Comparison of ENCODE assay signal across 33 cellular contexts in genomic region chr6:154758125-154758524, GRCh38. TPM values are rescaled to one million over a fixed set of nuclear protein-coding genes. Genes with fewer than 3 reads are reported as not detected.
A peak's percentile ranks its signal among the peaks of the same experiment; 100 is the strongest.
DNase-seq lines count a peak whose midpoint lies in the region; ATAC-seq and TF ChIP-seq lines count a peak whose summit lies in the region.
"Had no signal": no experiment of that assay in that cellular context is flagged by ENCODE, and none has a peak within 500 bp of the region (broad histone marks: within the 10 kb centered on the region; RNA-seq: fewer than 3 reads in every experiment).

No MANE protein-coding gene starts in this region.

- no peak overlapping the region for H3K4me3 ChIP-seq in gastrocnemius medialis
- H3K4me3 ChIP-seq: adrenal gland, gastroesophageal sphincter, HAP-1, pancreas, Peyer's patch, right atrium auricular region, spleen, suprapubic skin had no signal

- TF ChIP-seq CTCF in brain (conservative IDR thresholded peaks at IDR 0.05) (no peak), foreskin keratinocyte (conservative IDR thresholded peaks at IDR 0.05) (no peak), gastrocnemius medialis (IDR thresholded peaks at IDR 0.05 in 4 of 5, conservative IDR thresholded peaks at IDR 0.05 in 1 of 5) (no peak)

- H3K4me1 Mint-ChIP-seq in activated CD4-positive, alpha-beta T cell treated with anti-CD3 and anti-CD28 coated beads for 36 hours = peaks cover 58% of the 10 kb centered on the region
- H3K4me1 Mint-ChIP-seq in brain = peaks cover 53% of the 10 kb centered on the region

- H3K4me1 ChIP-seq in foreskin keratinocyte = peaks cover 29% of the 10 kb centered on the region
- H3K4me1 ChIP-seq in gastrocnemius medialis = peaks cover 37 to 48% of the 10 kb centered on the region in 2 donors

- ATAC-seq in activated CD4-positive, alpha-beta T cell treated with anti-CD3 and anti-CD28 coated beads for 36 hours = no peak
- ATAC-seq in foreskin keratinocyte (peak; percentile 75), gastrocnemius medialis (no peak), HG03442 (IDR thresholded peaks at IDR 0.05; ENCODE audit: unreplicated experiment) (no peak)
- ATAC-seq: activated T-cell treated with anti-CD3 and anti-CD28 coated beads, Interleukin-2, amount 50 U/mL, for 4 hours; gastroesophageal sphincter; left lobe of liver; T-cell had no signal

- no peak overlapping the region for H3K4me3 Mint-ChIP-seq in activated CD4-positive, alpha-beta T cell treated with anti-CD3 and anti-CD28 coated beads for 36 hours
- no peak overlapping the region for H3K4me3 Mint-ChIP-seq in brain
- H3K4me3 Mint-ChIP-seq: activated T-cell treated with anti-CD3 and anti-CD28 coated beads, Interleukin-2, amount 50 U/mL, for 4 hours; immature natural killer cell; T-cell had no signal

- H3K9me3 ChIP-seq in gastrocnemius medialis = no peaks in the 10 kb centered on the region
- H3K9me3 ChIP-seq: adrenal gland, gastroesophageal sphincter, HAP-1, pancreas, Peyer's patch, spleen, suprapubic skin had no signal

- CTCF ChIA-PET in activated CD4-positive, alpha-beta T cell treated with anti-CD3 and anti-CD28 coated beads for 36 hours (lab: Charles Lee) = no interaction called here

- no peaks in the 10 kb centered on the region for H3K27me3 Mint-ChIP-seq in activated CD4-positive, alpha-beta T cell treated with anti-CD3 and anti-CD28 coated beads for 36 hours
- no peaks in the 10 kb centered on the region for H3K27me3 Mint-ChIP-seq in brain
- H3K27me3 Mint-ChIP-seq: CD4-positive, CD25-positive, alpha-beta regulatory T cell; naive B cell; T-cell had no signal

- peaks cover 2% of the 10 kb centered on the region for H3K9me3 Mint-ChIP-seq in activated CD4-positive, alpha-beta T cell treated with anti-CD3 and anti-CD28 coated beads for 36 hours (ENCODE audit: low read depth)
- peaks cover 0 to 7% (median 6%) of the 10 kb centered on the region in 5 experiments for H3K9me3 Mint-ChIP-seq in brain
- H3K9me3 Mint-ChIP-seq: activated T-cell treated with anti-CD3 and anti-CD28 coated beads, Interleukin-2, amount 50 U/mL, for 4 hours; immature natural killer cell; T-cell had no signal

- in situ Hi-C loops in gastrocnemius medialis (cut with MboI; ENCODE audit: low sequenced_read_pairs in 4 of 4) = no loop called here

- H3K36me3 Mint-ChIP-seq in activated CD4-positive, alpha-beta T cell treated with anti-CD3 and anti-CD28 coated beads for 36 hours (ENCODE audit: low read depth) = peaks cover 11% of the 10 kb centered on the region
- H3K36me3 Mint-ChIP-seq in brain = peaks cover 71% of the 10 kb centered on the region
- H3K36me3 Mint-ChIP-seq: immature natural killer cell had no signal

- no peaks in the 10 kb centered on the region for H3K36me3 ChIP-seq in gastrocnemius medialis
- H3K36me3 ChIP-seq: adrenal gland, brain microvascular endothelial cell, gastroesophageal sphincter, HAP-1, pancreas, Peyer's patch, right atrium auricular region, suprapubic skin had no signal

- H3K27me3 ChIP-seq in foreskin keratinocyte (no peaks in the 10 kb centered on the region), gastrocnemius medialis (no peaks in the 10 kb centered on the region)
- H3K27me3 ChIP-seq: adrenal gland, brain microvascular endothelial cell, gastroesophageal sphincter, pancreas, Peyer's patch, right atrium auricular region, spleen, suprapubic skin had no signal

- TF ChIP-seq POLR2A in gastrocnemius medialis (IDR thresholded peaks at IDR 0.05) = no peak

- POLR2A ChIA-PET in activated CD4-positive, alpha-beta T cell treated with anti-CD3 and anti-CD28 coated beads for 36 hours (lab: Charles Lee) = no interaction called here

- DNase-seq in activated CD4-positive, alpha-beta T cell treated with anti-CD3 and anti-CD28 coated beads for 36 hours = no peak
- DNase-seq in activated CD4-positive, alpha-beta T cell treated with anti-CD3 and anti-CD28 coated beads, Interleukin-2, amount 50 U/mL, for 4 hours = no peak
- DNase-seq in foreskin keratinocyte = peak; percentile 80 to 88
- DNase-seq in gastrocnemius medialis = no peak
- no peak for DNase-seq in activated CD4-positive, alpha-beta T cell treated with anti-CD3 and anti-CD28 coated beads, Interleukin-2, amount 50 U/mL, for 48 hours
- DNase-seq in stimulated activated CD4-positive, alpha-beta T cell treated with anti-CD3 and anti-CD28 coated beads, Interleukin-1b, Interleukin-23, amount 100 ng/mL, for 48 hours = no peak
- DNase-seq: 8988T; activated CD4-positive, alpha-beta T cell treated with anti-CD3 and anti-CD28 coated beads for 1 hour; activated T-cell treated with anti-CD3 and anti-CD28 coated beads, Interleukin-2, amount 50 U/mL, for 4 hours; brain microvascular endothelial cell; CD4-positive, CD25-positive, alpha-beta regulatory T cell; effector CD8-positive, alpha-beta T cell; hypothalamus; immature natural killer cell; KG1; MM.1S; naive B cell; NCI-H2029 treated with DMSO at 0.1 percent for 48 hours; NCI-H2227 treated with DMSO at 0.1 percent for 48 hours; NCI-H69; pancreas; Peyer's patch; spleen; stimulated activated CD4-positive, alpha-beta T cell treated with anti-CD3 and anti-CD28 coated beads, Interleukin-2, amount 100 ng/mL, for 48 hours; T-cell had no signal

- H3K27ac Mint-ChIP-seq in activated CD4-positive, alpha-beta T cell treated with anti-CD3 and anti-CD28 coated beads for 36 hours = peak overlapping the region; percentile 9
- H3K27ac Mint-ChIP-seq in brain = peak overlapping the region in 4 of 5 experiments; percentile 5 to 43 (median 25)
- H3K27ac Mint-ChIP-seq: T-cell had no signal

- intact Hi-C loops in activated CD4-positive, alpha-beta T cell treated with anti-CD3 and anti-CD28 coated beads for 36 hours (cut with DNase I, micrococcal nuclease) = no loop called here
- intact Hi-C loops in gastrocnemius medialis (cut with DNase I; ENCODE audit: low total_unique reads) = no loop called here

- peak overlapping the region; percentile 86 for H3K27ac ChIP-seq in foreskin keratinocyte
- peak overlapping the region in 3 of 4 donors; percentile 1 to 43 (median 29) for H3K27ac ChIP-seq in gastrocnemius medialis
- H3K27ac ChIP-seq: adrenal gland, brain microvascular endothelial cell, pancreas, Peyer's patch, right atrium auricular region, spleen, suprapubic skin had no signal

RNA-seq across cellular contexts. Expression of gene SCAF8, which starts 24.9 kb away (rescaled TPM):
- 10 to 100 TPM; 33.9 to 44.5 TPM for total RNA-seq in activated CD4-positive, alpha-beta T cell treated with anti-CD3 and anti-CD28 coated beads for 36 hours
- 22.4 TPM for polyA plus RNA-seq in brain (ENCODE audit: insufficient read depth, low read depth, low replicate concordance)
- 31.7 and 33.8 TPM in 2 replicates for total RNA-seq in foreskin keratinocyte
- 6.2 and 7.1 TPM in 2 replicates for polyA plus RNA-seq in foreskin keratinocyte
- 10 to 100 TPM; 33.8 to 49.3 (median 41.7) TPM for total RNA-seq in gastrocnemius medialis

Comparison
In these comparisons a context has a peak if more than half of its experiments do, and no peak if none do; other contexts are left out.
1. DNase-seq: peak in foreskin keratinocyte (2 of 2); none in activated CD4-positive, alpha-beta T cell treated with anti-CD3 and anti-CD28 coated beads for 36 hours (single experiment), activated CD4-positive, alpha-beta T cell treated with anti-CD3 and anti-CD28 coated beads, Interleukin-2, amount 50 U/mL, for 4 hours (0 of 2), gastrocnemius medialis (0 of 2), activated CD4-positive, alpha-beta T cell treated with anti-CD3 and anti-CD28 coated beads, Interleukin-2, amount 50 U/mL, for 48 hours (0 of 2) and stimulated activated CD4-positive, alpha-beta T cell treated with anti-CD3 and anti-CD28 coated beads, Interleukin-1b, Interleukin-23, amount 100 ng/mL, for 48 hours (single experiment).